ENCODE assay signal across 11 cellular contexts in the genomic region with DNA sequence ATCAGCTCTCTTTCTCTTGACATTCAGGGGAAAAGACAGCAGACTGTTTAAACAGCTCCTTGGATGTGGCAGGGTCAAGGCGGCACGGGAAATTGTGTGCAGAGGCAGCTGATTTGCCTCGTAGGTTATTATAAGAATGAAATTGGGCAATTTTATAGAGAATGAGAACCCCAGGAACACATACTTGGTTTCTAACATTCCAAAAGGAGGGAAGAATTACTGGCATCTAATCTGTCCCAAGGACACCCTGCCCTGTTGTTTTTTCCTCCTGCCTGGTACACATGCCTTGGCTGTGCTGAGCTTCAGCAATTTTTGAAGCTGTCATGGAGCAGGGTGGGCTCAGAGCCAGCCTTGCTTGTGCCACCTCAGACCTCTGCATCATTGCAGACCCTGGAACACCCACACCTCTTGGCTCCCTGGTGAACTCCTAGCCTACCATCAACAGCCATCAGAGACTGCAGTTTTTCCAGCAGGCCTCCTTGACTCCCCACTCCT.
A peak's percentile ranks its signal among the peaks of the same experiment; 100 is the strongest.
DNase-seq lines count a peak whose midpoint lies in the region; ATAC-seq and TF ChIP-seq lines count a peak whose summit lies in the region.
"Had no signal": no experiment of that assay in that cellular context is flagged by ENCODE, and none has a peak within 500 bp of the region (broad histone marks: within the 10 kb centered on the region; RNA-seq: fewer than 3 reads in every experiment).

No MANE protein-coding gene starts in this region.

- no peaks in the 10 kb centered on the region for H3K9me3 ChIP-seq in breast epithelium
- no peaks in the 10 kb centered on the region for H3K9me3 ChIP-seq in skeletal muscle satellite cell (replicated peaks; ENCODE audit: low read length)

- H3K36me3 ChIP-seq in breast epithelium (no peaks in the 10 kb centered on the region), skeletal muscle satellite cell (ENCODE audit: insufficient read depth, low read length) (no peaks in the 10 kb centered on the region)

- no peak for TF ChIP-seq POLR2A in breast epithelium (IDR thresholded peaks at IDR 0.05)

- intact Hi-C loops in breast epithelium (cut with DNase I; ENCODE audit: low total_unique reads) = no loop called here

- DNase-seq in GM03348 (ENCODE audit: low spot score) (peak; percentile 51), breast epithelium (ENCODE audit: low spot score in 2 of 2) (peak in 1 of 2 donors; percentile 86), iris pigment epithelial cell (ENCODE audit: low read depth) (peak; percentile 36), occipital lobe (lab: John Stamatoyannopoulos, UW) (no peak), NCI-H748 (lab: John Stamatoyannopoulos, UW; ENCODE audit: unreplicated experiment) (no peak)
- no peak for DNase-seq in stimulated activated CD4-positive, alpha-beta T cell treated with anti-CD3 and anti-CD28 coated beads, Interleukin-2, amount 100 ng/mL, for 48 hours
- DNase-seq: activated CD4-positive, alpha-beta T cell treated with anti-CD3 and anti-CD28 coated beads for 1 hour; CD4-positive, alpha-beta T cell; NCI-H1417 treated with DMSO at 0.1 percent for 48 hours had no signal

- H3K4me1 ChIP-seq in breast epithelium = peaks cover 6 to 14% of the 10 kb centered on the region in 2 donors
- peaks cover 71% of the 10 kb centered on the region for H3K4me1 ChIP-seq in skeletal muscle satellite cell (ENCODE audit: control insufficient read depth, insufficient read depth, low read length)

- H3K27me3 ChIP-seq in breast epithelium (no peaks in the 10 kb centered on the region), skeletal muscle satellite cell (ENCODE audit: control insufficient read depth, insufficient read depth, low read length) (no peaks in the 10 kb centered on the region)

- no peak for ATAC-seq in esophagus mucosa

- peak overlapping the region; percentile 70 for H3K4me2 ChIP-seq in skeletal muscle satellite cell (ENCODE audit: low read length)

- H3K4me3 ChIP-seq in breast epithelium = peak overlapping the region in 1 of 3 donors; percentile 16
- peak overlapping the region; percentile 37 for H3K4me3 ChIP-seq in skeletal muscle satellite cell (ENCODE audit: low read length)

- H3K9ac ChIP-seq in skeletal muscle satellite cell (ENCODE audit: low read depth, low read length) = peak overlapping the region; percentile 82

- TF ChIP-seq CTCF in breast epithelium (IDR thresholded peaks at IDR 0.05) = no peak

- peak overlapping the region; percentile 85 to 92 for H3K27ac ChIP-seq in breast epithelium

Comparison
In these comparisons a context has a peak if more than half of its experiments do, and no peak if none do; other contexts are left out.
1. DNase-seq: peak in GM03348 (single experiment) and iris pigment epithelial cell (single experiment); none in stimulated activated CD4-positive, alpha-beta T cell treated with anti-CD3 and anti-CD28 coated beads, Interleukin-2, amount 100 ng/mL, for 48 hours (0 of 2), occipital lobe (single experiment) and NCI-H748 (single experiment).